In the genomic region with DNA sequence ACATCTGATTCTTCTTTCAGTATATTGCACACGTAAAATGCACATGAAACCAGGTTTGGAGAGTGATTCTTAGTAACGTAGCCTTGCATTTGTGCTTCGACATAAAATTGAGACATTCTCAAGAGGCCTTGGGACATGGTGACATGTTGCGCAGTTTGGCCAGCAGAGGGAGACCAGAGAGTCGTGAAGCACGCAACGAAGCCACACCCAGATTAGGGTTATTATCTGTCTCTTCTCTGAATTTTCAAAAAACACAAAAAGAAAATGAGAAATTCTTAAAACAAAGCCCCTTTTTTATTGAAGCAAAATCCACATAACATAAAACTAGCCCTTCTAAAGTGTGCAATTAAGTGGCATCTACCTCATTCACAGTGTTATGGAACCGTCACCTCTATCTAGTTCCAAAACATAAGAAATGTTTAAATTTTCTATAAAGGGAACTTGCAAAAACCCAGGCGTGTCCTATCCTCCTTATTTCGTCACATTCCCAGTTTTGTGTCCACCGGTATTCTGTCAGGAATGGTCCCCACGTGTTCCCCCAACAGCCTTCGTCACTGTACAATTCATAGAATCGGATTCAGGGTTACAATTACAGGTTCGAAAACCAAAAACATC, we compare ENCODE assay signal across 8 cellular contexts.
DNase-seq lines count a peak whose midpoint lies in the region; ATAC-seq, FAIRE-seq and TF ChIP-seq lines count a peak whose summit lies in the region.

No MANE protein-coding gene starts in this region.

- peak overlapping the region; percentile 26; the same call in 1 of the 2 replicates for H3K4me3 ChIP-seq in HUES6 (ENCODE audit: low read depth, low read length)
- H3K4me3 ChIP-seq in SJSA1, result no peak overlapping the region
- no peak overlapping the region for H3K4me3 ChIP-seq in ovary
- H3K4me3 ChIP-seq in thoracic aorta, result peak overlapping the region; percentile 59

- no peak for ATAC-seq in thoracic aorta (ENCODE audit: insufficient number of reproducible peaks, low FRiP score, low read depth)

- peak overlapping the region; percentile 99 for H3K27ac Mint-ChIP-seq in activated naive CD4-positive, alpha-beta T cell treated with anti-CD3 and anti-CD28 coated beads, Interleukin-2, amount 10 ng/mL, durations not matched to agents 7 days and 5 days

- no peak for DNase-seq in GM12892 (ENCODE audit: insufficient read length)
- no peak for DNase-seq in SJSA1 (ENCODE audit: low read depth in 1 of 2, low spot score in 2 of 2)
- peak; percentile 82 for DNase-seq in activated naive CD4-positive, alpha-beta T cell treated with anti-CD3 and anti-CD28 coated beads, Interleukin-2, amount 10 ng/mL, durations not matched to agents 7 days and 5 days
- DNase-seq in globus pallidus (ENCODE audit: low spot score), result peak; percentile 82
- peak; percentile 65 to 83 (median 75) for DNase-seq in ovary
- DNase-seq in thoracic aorta (ENCODE audit: low spot score), result peak; percentile 31
- no peak for DNase-seq in NCI-H187 treated with DMSO at 0.1 percent for 48 hours (lab: John Stamatoyannopoulos, UW)

- H3K27me3 ChIP-seq in HUES6 (ENCODE audit: control insufficient read depth, insufficient read depth, low read length), result no peaks in the 10 kb centered on the region
- H3K27me3 ChIP-seq in SJSA1 (replicated peaks), result no peaks in the 10 kb centered on the region
- H3K27me3 ChIP-seq in ovary, result no peaks in the 10 kb centered on the region
- H3K27me3 ChIP-seq in thoracic aorta (replicated peaks; ENCODE audit: insufficient read depth), result no peaks in the 10 kb centered on the region

- H3K9ac ChIP-seq in HUES6 (ENCODE audit: low read length), result peak overlapping the region; percentile 81

- TF ChIP-seq EP300 in ovary (IDR thresholded peaks at IDR 0.05), result no peak

- no peaks in the 10 kb centered on the region for H3K36me3 ChIP-seq in HUES6 (ENCODE audit: control insufficient read depth, insufficient read depth, low read length)
- no peaks in the 10 kb centered on the region for H3K36me3 ChIP-seq in SJSA1
- H3K36me3 ChIP-seq in ovary, result no peaks in the 10 kb centered on the region
- H3K36me3 ChIP-seq in thoracic aorta, result no peaks in the 10 kb centered on the region

- intact Hi-C loops in ovary (cut with DNase I), result loop anchor here in 2 of 4 donors (2.0 to 10.0 kb wide), 2 partner anchors 108 kb away; a partner anchor contains a TSS

- WGBS in ovary, 3 donors, result 48% methylated on average over 15 of the region's 15 CpGs

- TF ChIP-seq POLR2A in GM12892 (IDR thresholded peaks at IDR 0.05; ENCODE audit: low read depth, low read length), result no peak
- TF ChIP-seq POLR2A in ovary (IDR thresholded peaks at IDR 0.05), result no peak

- H3K27ac ChIP-seq in HUES6 (ENCODE audit: low read depth, low read length) (peak overlapping the region; percentile 98), SJSA1 (0 out of 2 replicates have a peak overlapping the region, but pooled peaks have one; percentile 50), ovary (peak overlapping the region in 1 of 2 donors; percentile 74), thoracic aorta (peak overlapping the region; percentile 84 to 88)

- no peaks in the 10 kb centered on the region for H3K27me3 Mint-ChIP-seq in activated naive CD4-positive, alpha-beta T cell treated with anti-CD3 and anti-CD28 coated beads, Interleukin-2, amount 10 ng/mL, durations not matched to agents 7 days and 5 days

- TF ChIP-seq CTCF in ovary (IDR thresholded peaks at IDR 0.05), result peak in 2 of 3 donors; percentile 61 to 74
- TF ChIP-seq CTCF in thoracic aorta (IDR thresholded peaks at IDR 0.05), result peak; percentile 74

- FAIRE-seq in GM12892 (lab: Jason Lieb, UNC), result peak; percentile 90

- CTCF ChIA-PET in activated naive CD4-positive, alpha-beta T cell treated with anti-CD3 and anti-CD28 coated beads, Interleukin-2, amount 10 ng/mL, durations not matched to agents 7 days and 5 days (lab: Charles Lee), result interaction anchor here (1.0 to 3.5 kb wide), 4 partner anchors 109 to 371 kb away, joined by 3 to 20 read pairs (median 11); a partner anchor contains a TSS

- H3K4me1 ChIP-seq in HUES6 (ENCODE audit: control insufficient read depth, insufficient read depth, low read length) (peaks cover 42% of the 10 kb centered on the region), SJSA1 (replicated peaks) (peaks cover 25% of the 10 kb centered on the region), ovary (ENCODE audit: insufficient read depth) (peaks cover 19% of the 10 kb centered on the region), thoracic aorta (ENCODE audit: control insufficient read depth in 1 of 2, low read depth in 2 of 2) (peaks cover 14 to 48% of the 10 kb centered on the region in 2 donors)

- H3K36me3 Mint-ChIP-seq in activated naive CD4-positive, alpha-beta T cell treated with anti-CD3 and anti-CD28 coated beads, Interleukin-2, amount 10 ng/mL, durations not matched to agents 7 days and 5 days, result peaks cover 25% of the 10 kb centered on the region

- H3K9me3 ChIP-seq in HUES6 (ENCODE audit: control insufficient read depth, insufficient read depth, low read depth, low read length) (peaks cover 6% of the 10 kb centered on the region; the same call in 1 of the 2 replicates), SJSA1 (replicated peaks) (no peaks in the 10 kb centered on the region), ovary (no peaks in the 10 kb centered on the region), thoracic aorta (no peaks in the 10 kb centered on the region)

- peak overlapping the region; percentile 29 for H3K4me3 Mint-ChIP-seq in activated naive CD4-positive, alpha-beta T cell treated with anti-CD3 and anti-CD28 coated beads, Interleukin-2, amount 10 ng/mL, durations not matched to agents 7 days and 5 days

- peaks cover 51% of the 10 kb centered on the region for H3K4me1 Mint-ChIP-seq in activated naive CD4-positive, alpha-beta T cell treated with anti-CD3 and anti-CD28 coated beads, Interleukin-2, amount 10 ng/mL, durations not matched to agents 7 days and 5 days

- H3K9me3 Mint-ChIP-seq in activated naive CD4-positive, alpha-beta T cell treated with anti-CD3 and anti-CD28 coated beads, Interleukin-2, amount 10 ng/mL, durations not matched to agents 7 days and 5 days, result peaks cover 29% of the 10 kb centered on the region

Comparison
In these comparisons a context has a peak if more than half of its experiments do, and no peak if none do; other contexts are left out.
1. DNase-seq: peak in activated naive CD4-positive, alpha-beta T cell treated with anti-CD3 and anti-CD28 coated beads, Interleukin-2, amount 10 ng/mL, durations not matched to agents 7 days and 5 days (single experiment), globus pallidus (single experiment), ovary (5 of 5) and thoracic aorta (single experiment); none in GM12892 (single experiment), SJSA1 (0 of 2) and NCI-H187 treated with DMSO at 0.1 percent for 48 hours (single experiment).
2. H3K4me3 ChIP-seq: peak in HUES6 (single experiment) and thoracic aorta (single experiment); none in SJSA1 (single experiment) and ovary (single experiment).